ENCODE assay signal across 9 cellular contexts in the genomic region with DNA sequence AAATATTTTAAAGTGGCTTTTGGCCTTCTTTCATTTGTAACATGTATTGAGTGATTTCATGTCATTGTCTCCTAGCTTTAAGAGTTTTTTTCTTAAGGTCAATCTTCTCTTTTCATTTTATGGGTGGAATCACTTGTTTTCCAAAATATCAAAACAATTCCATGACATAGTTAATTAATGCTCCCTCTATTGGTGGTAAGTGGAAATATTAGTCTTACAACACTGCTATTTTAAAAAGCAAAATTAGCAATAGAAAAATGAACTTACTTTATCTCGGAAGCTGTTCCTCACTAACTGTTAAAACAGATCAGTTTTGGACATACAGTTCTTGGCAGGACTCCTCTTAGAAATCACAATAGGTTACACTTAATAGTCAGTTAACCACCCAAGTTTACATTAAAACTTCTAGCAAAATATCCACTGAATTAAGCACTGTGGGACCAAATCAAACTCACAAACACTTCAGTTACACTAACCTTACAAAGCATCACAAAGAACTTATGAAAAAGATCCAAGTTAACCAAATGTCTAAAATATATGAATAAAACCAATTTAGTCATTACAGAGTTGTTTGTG. TPM values are rescaled to one million over a fixed set of nuclear protein-coding genes. Genes with fewer than 3 reads are reported as not detected.
DNase-seq lines count a peak whose midpoint lies in the region; ATAC-seq, FAIRE-seq and TF ChIP-seq lines count a peak whose summit lies in the region.
"Had no signal": no experiment of that assay in that cellular context is flagged by ENCODE, and none has a peak within 500 bp of the region (broad histone marks: within the 10 kb centered on the region; RNA-seq: fewer than 3 reads in every experiment).

No MANE protein-coding gene starts in this region.

- DNase-seq in A549 (ENCODE audit: low read depth in 1 of 2, low spot score in 1 of 2) (no peak), GM03348 (ENCODE audit: low spot score) (peak; percentile 23), SW480 (ENCODE audit: low spot score) (peak; percentile 1), tibial artery (no peak), iPS-NIHi7 (ENCODE audit: extremely low spot score) (no peak)
- DNase-seq in stimulated activated CD4-positive, alpha-beta T cell treated with anti-CD3 and anti-CD28 coated beads, Interleukin-2, amount 100 ng/mL, for 24 hours = no peak
- DNase-seq: NCI-H526 had no signal

- intact Hi-C loops in tibial artery (cut with DNase I; ENCODE audit: low total_unique reads) = no loop called here

- TF ChIP-seq POLR2A in A549 (IDR thresholded peaks at IDR 0.05; ENCODE audit: low read length) (no peak), gastroesophageal sphincter (IDR thresholded peaks at IDR 0.05) (no peak)

- H3K9me3 ChIP-seq in A549 = no peaks in the 10 kb centered on the region
- H3K9me3 ChIP-seq in gastroesophageal sphincter = no peaks in the 10 kb centered on the region
- no peaks in the 10 kb centered on the region for H3K9me3 ChIP-seq in tibial artery

- H3K4me3 ChIP-seq in A549 = no peak overlapping the region
- H3K4me3 ChIP-seq in gastroesophageal sphincter = no peak overlapping the region
- H3K4me3 ChIP-seq in tibial artery = no peak overlapping the region

- TF ChIP-seq RAD21 in A549 (conservative IDR thresholded peaks at IDR 0.05 in 1 of 2, IDR thresholded peaks at IDR 0.05 in 1 of 2) = 0 out of 5 replicates have a peak, but pooled peaks of 1 of the 2 experiments have one; percentile 11

- H3K27me3 ChIP-seq in gastroesophageal sphincter (no peaks in the 10 kb centered on the region), tibial artery (no peaks in the 10 kb centered on the region)

- no peak overlapping the region for H3K4me2 ChIP-seq in A549

- H3K4me1 ChIP-seq in A549 (no peaks in the 10 kb centered on the region), gastroesophageal sphincter (no peaks in the 10 kb centered on the region), tibial artery (no peaks in the 10 kb centered on the region)

- 89% methylated on average over 1 of the region's 1 CpG for WGBS in A549 (ENCODE audit: missing lambda C conversion rate)
- WGBS in gastroesophageal sphincter (ENCODE audit: low coverage in 1 of 2), 2 donors = 67 to 83% methylated on average over 1 of the region's 1 CpG

- no peak for TF ChIP-seq EP300 in A549 (IDR thresholded peaks at IDR 0.05)
- no peak for TF ChIP-seq EP300 in gastroesophageal sphincter (IDR thresholded peaks at IDR 0.05)

- CTCF ChIA-PET in A549 (lab: Yijun Ruan, JAX) = interaction anchor here (0.9 to 1.5 kb wide), 2 partner anchors 13 to 353 kb away, joined by 3 to 5 read pairs; no protein-coding TSS in a partner anchor

- peak; percentile 70 for FAIRE-seq in A549 (lab: Jason Lieb, UNC)

- TF ChIP-seq CTCF in A549 (IDR thresholded peaks at IDR 0.05) (peak; percentile 36), gastroesophageal sphincter (IDR thresholded peaks at IDR 0.05) (peak; percentile 19 to 31 (median 22)), tibial artery (IDR thresholded peaks at IDR 0.05) (peak in 1 of 2 experiments; percentile 27)

- H3K27ac ChIP-seq in A549 (no peak overlapping the region), gastroesophageal sphincter (no peak overlapping the region), tibial artery (no peak overlapping the region)

- ATAC-seq in A549 = no peak
- ATAC-seq in gastroesophageal sphincter = no peak
- no peak for ATAC-seq in GM21737 (IDR thresholded peaks at IDR 0.05; ENCODE audit: unreplicated experiment)

- POLR2A ChIA-PET in A549 (lab: Yijun Ruan, JAX) = no interaction called here

- peaks cover 0 to 39% of the 10 kb centered on the region in 2 donors for H3K36me3 ChIP-seq in gastroesophageal sphincter
- H3K36me3 ChIP-seq in tibial artery = peaks cover 13 to 16% (median 15%) of the 10 kb centered on the region in 3 donors

TF ChIP-seq in A549, 52 proteins besides CTCF, POLR2A, EP300 and RAD21:
- TF ChIP-seq BHLHE40 (IDR thresholded peaks at IDR 0.05; ENCODE audit: low read depth, low read length) = no peak
- no peak for TF ChIP-seq ZNF302 (CRISPR knock-in tag; IDR thresholded peaks at IDR 0.05)
- no peak for TF ChIP-seq CHD4 (IDR thresholded peaks at IDR 0.05; ENCODE audit: borderline replicate concordance)
- TF ChIP-seq, protein P1, sequence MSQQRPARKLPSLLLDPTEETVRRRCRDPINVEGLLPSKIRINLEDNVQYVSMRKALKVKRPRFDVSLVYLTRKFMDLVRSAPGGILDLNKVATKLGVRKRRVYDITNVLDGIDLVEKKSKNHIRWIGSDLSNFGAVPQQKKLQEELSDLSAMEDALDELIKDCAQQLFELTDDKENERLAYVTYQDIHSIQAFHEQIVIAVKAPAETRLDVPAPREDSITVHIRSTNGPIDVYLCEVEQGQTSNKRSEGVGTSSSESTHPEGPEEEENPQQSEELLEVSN (IDR thresholded peaks at IDR 0.05; ENCODE audit: borderline replicate concordance, low read depth) = no peak
- TF ChIP-seq, protein P2, sequence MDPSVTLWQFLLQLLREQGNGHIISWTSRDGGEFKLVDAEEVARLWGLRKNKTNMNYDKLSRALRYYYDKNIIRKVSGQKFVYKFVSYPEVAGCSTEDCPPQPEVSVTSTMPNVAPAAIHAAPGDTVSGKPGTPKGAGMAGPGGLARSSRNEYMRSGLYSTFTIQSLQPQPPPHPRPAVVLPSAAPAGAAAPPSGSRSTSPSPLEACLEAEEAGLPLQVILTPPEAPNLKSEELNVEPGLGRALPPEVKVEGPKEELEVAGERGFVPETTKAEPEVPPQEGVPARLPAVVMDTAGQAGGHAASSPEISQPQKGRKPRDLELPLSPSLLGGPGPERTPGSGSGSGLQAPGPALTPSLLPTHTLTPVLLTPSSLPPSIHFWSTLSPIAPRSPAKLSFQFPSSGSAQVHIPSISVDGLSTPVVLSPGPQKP (IDR thresholded peaks at IDR 0.05; ENCODE audit: low read depth, low read length) = no peak
- TF ChIP-seq, protein P3, sequence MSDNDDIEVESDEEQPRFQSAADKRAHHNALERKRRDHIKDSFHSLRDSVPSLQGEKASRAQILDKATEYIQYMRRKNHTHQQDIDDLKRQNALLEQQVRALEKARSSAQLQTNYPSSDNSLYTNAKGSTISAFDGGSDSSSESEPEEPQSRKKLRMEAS (IDR thresholded peaks at IDR 0.05) = no peak
- no peak for TF ChIP-seq JUNB (IDR thresholded peaks at IDR 0.05)
- no peak for TF ChIP-seq PHF8 (IDR thresholded peaks at IDR 0.05; ENCODE audit: borderline replicate concordance, low read depth)
- no peak for TF ChIP-seq ZFP36 (IDR thresholded peaks at IDR 0.05; ENCODE audit: borderline replicate concordance, partially characterized antibody)
- TF ChIP-seq, protein P4, sequence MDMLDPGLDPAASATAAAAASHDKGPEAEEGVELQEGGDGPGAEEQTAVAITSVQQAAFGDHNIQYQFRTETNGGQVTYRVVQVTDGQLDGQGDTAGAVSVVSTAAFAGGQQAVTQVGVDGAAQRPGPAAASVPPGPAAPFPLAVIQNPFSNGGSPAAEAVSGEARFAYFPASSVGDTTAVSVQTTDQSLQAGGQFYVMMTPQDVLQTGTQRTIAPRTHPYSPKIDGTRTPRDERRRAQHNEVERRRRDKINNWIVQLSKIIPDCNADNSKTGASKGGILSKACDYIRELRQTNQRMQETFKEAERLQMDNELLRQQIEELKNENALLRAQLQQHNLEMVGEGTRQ (IDR thresholded peaks at IDR 0.05) = no peak
- TF ChIP-seq TP53 (CRISPR knock-in tag; IDR thresholded peaks at IDR 0.05) = no peak
- TF ChIP-seq, protein P5, sequence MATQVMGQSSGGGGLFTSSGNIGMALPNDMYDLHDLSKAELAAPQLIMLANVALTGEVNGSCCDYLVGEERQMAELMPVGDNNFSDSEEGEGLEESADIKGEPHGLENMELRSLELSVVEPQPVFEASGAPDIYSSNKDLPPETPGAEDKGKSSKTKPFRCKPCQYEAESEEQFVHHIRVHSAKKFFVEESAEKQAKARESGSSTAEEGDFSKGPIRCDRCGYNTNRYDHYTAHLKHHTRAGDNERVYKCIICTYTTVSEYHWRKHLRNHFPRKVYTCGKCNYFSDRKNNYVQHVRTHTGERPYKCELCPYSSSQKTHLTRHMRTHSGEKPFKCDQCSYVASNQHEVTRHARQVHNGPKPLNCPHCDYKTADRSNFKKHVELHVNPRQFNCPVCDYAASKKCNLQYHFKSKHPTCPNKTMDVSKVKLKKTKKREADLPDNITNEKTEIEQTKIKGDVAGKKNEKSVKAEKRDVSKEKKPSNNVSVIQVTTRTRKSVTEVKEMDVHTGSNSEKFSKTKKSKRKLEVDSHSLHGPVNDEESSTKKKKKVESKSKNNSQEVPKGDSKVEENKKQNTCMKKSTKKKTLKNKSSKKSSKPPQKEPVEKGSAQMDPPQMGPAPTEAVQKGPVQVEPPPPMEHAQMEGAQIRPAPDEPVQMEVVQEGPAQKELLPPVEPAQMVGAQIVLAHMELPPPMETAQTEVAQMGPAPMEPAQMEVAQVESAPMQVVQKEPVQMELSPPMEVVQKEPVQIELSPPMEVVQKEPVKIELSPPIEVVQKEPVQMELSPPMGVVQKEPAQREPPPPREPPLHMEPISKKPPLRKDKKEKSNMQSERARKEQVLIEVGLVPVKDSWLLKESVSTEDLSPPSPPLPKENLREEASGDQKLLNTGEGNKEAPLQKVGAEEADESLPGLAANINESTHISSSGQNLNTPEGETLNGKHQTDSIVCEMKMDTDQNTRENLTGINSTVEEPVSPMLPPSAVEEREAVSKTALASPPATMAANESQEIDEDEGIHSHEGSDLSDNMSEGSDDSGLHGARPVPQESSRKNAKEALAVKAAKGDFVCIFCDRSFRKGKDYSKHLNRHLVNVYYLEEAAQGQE (IDR thresholded peaks at IDR 0.05) = no peak
- TF ChIP-seq MAZ (IDR thresholded peaks at IDR 0.05; ENCODE audit: borderline replicate concordance, low read depth, low read length) = no peak
- TF ChIP-seq POLR2AphosphoS2 (conservative IDR thresholded peaks at IDR 0.05; ENCODE audit: low read length) = no peak
- no peak for TF ChIP-seq HOXB5 (CRISPR knock-in tag; IDR thresholded peaks at IDR 0.05)

RNA-seq across cellular contexts. Expression of a gene that starts 42.4 kb away (rescaled TPM):
- polyA plus RNA-seq in A549 (2011; rRNA removed) = not detected in 2 replicates
- polyA plus RNA-seq in A549 (2012; cell fraction: cytosol; rRNA removed) = not detected in 2 replicates
- polyA plus RNA-seq in A549 (2012; cell fraction: nucleus; rRNA removed) = not detected in 2 replicates
- polyA plus RNA-seq in A549 (2017; fragmentation: RNase III; extraction: RNeasy Plus Mini Kit Qiagen cat#74134 plus additional on column Dnase treatment) = not detected in 3 replicates
- not detected in 2 replicates for polyA minus RNA-seq in A549 (2011; rRNA and poly(A)+ RNA removed)
- 1 to 10 TPM in 1 of 4 donors, under 1 TPM in 2, not detected in 1; 0.08 to 1.1 (median 0.27) TPM for total RNA-seq in gastroesophageal sphincter

Comparison
In these comparisons a context has a peak if more than half of its experiments do, and no peak if none do; other contexts are left out.
1. DNase-seq: peak in GM03348 (single experiment) and SW480 (single experiment); none in A549 (0 of 2), tibial artery (0 of 2), stimulated activated CD4-positive, alpha-beta T cell treated with anti-CD3 and anti-CD28 coated beads, Interleukin-2, amount 100 ng/mL, for 24 hours (0 of 2) and iPS-NIHi7 (single experiment).